ENCODE assay signal across 1 cellular context in genomic region chr5:138963763-138964371, GRCh38.
TF ChIP-seq lines count a peak whose summit lies in the region.

No MANE protein-coding gene starts in this region.

TF ChIP-seq in HepG2, 621 proteins besides CTCF, POLR2A, EP300 and RAD21 (continued from another document):
- no peak for TF ChIP-seq HES4 (CRISPR knock-in tag; IDR thresholded peaks at IDR 0.05; ENCODE audit: borderline replicate concordance)
- no peak for TF ChIP-seq RNF219 (CRISPR knock-in tag; IDR thresholded peaks at IDR 0.05)
- peak; percentile 16; the same call in 1 of the 2 replicates for TF ChIP-seq TARDBP (CRISPR knock-in tag; IDR thresholded peaks at IDR 0.05)
- no peak for TF ChIP-seq ZNF318 (CRISPR knock-in tag; IDR thresholded peaks at IDR 0.05)
- TF ChIP-seq ZNF10 (CRISPR knock-in tag; IDR thresholded peaks at IDR 0.05; ENCODE audit: borderline replicate concordance, low read depth): no peak
- no peak for TF ChIP-seq NCOA1 (CRISPR knock-in tag; IDR thresholded peaks at IDR 0.05)
- TF ChIP-seq FOSL1 (CRISPR knock-in tag; IDR thresholded peaks at IDR 0.05; ENCODE audit: borderline replicate concordance): no peak
- TF ChIP-seq TRIM22 (IDR thresholded peaks at IDR 0.05): no peak
- peak; percentile 48; the same call in 1 of the 2 replicates for TF ChIP-seq RXRA (CRISPR knock-in tag; IDR thresholded peaks at IDR 0.05)
- TF ChIP-seq GATAD2A (CRISPR knock-in tag; IDR thresholded peaks at IDR 0.05): peak; percentile 44; the same call in 1 of the 2 replicates
- peak; percentile 53; the same call in 1 of the 2 replicates for TF ChIP-seq RCOR2 (CRISPR knock-in tag; IDR thresholded peaks at IDR 0.05)
- 0 out of 2 replicates have a peak, but pooled peaks have one; percentile 21 for TF ChIP-seq YEATS2 (CRISPR knock-in tag; IDR thresholded peaks at IDR 0.05; ENCODE audit: borderline replicate concordance)
- peak; percentile 31; the same call in 1 of the 2 replicates for TF ChIP-seq HINFP (CRISPR knock-in tag; IDR thresholded peaks at IDR 0.05; ENCODE audit: low read depth)
- no peak for TF ChIP-seq ZBTB37 (CRISPR knock-in tag; IDR thresholded peaks at IDR 0.05)
- peak; percentile 43; the same call in 1 of the 2 replicates for TF ChIP-seq POGZ (CRISPR knock-in tag; IDR thresholded peaks at IDR 0.05)
- no peak for TF ChIP-seq NFE2L1 (CRISPR knock-in tag; IDR thresholded peaks at IDR 0.05; ENCODE audit: borderline replicate concordance)
- TF ChIP-seq ZBTB4 (CRISPR knock-in tag; IDR thresholded peaks at IDR 0.05; ENCODE audit: borderline replicate concordance): peak; percentile 81; the same call in 1 of the 2 replicates
- TF ChIP-seq IRF1 (CRISPR knock-in tag; IDR thresholded peaks at IDR 0.05; ENCODE audit: low read depth): no peak
- TF ChIP-seq ELF3 (CRISPR knock-in tag; IDR thresholded peaks at IDR 0.05): peak; percentile 91
- TF ChIP-seq MIXL1 (CRISPR knock-in tag; IDR thresholded peaks at IDR 0.05): peak; percentile 34; the same call in 1 of the 2 replicates
- peak; percentile 60; the same call in 1 of the 2 replicates for TF ChIP-seq ESRRA (CRISPR knock-in tag; IDR thresholded peaks at IDR 0.05; ENCODE audit: low read depth)
- no peak for TF ChIP-seq THAP11 (CRISPR knock-in tag; IDR thresholded peaks at IDR 0.05)
- TF ChIP-seq BCL3 (CRISPR knock-in tag; IDR thresholded peaks at IDR 0.05): no peak
- peak; percentile 38; the same call in 1 of the 2 replicates for TF ChIP-seq HMG20A (CRISPR knock-in tag; IDR thresholded peaks at IDR 0.05; ENCODE audit: borderline replicate concordance)
- peak; percentile 18; the same call in 1 of the 2 replicates for TF ChIP-seq FOXP4 (CRISPR knock-in tag; IDR thresholded peaks at IDR 0.05)
- TF ChIP-seq SALL2 (CRISPR knock-in tag; IDR thresholded peaks at IDR 0.05): no peak
